Comparison of ENCODE assay signal across 14 cellular contexts in genomic region chr1:61253912-61254628, GRCh38.
DNase-seq lines count a peak whose midpoint lies in the region; ATAC-seq, FAIRE-seq and TF ChIP-seq lines count a peak whose summit lies in the region.
"Had no signal": no experiment of that assay in that cellular context is flagged by ENCODE, and none has a peak within 500 bp of the region (broad histone marks: within the 10 kb centered on the region; RNA-seq: fewer than 3 reads in every experiment).

No MANE protein-coding gene starts in this region.

- FAIRE-seq in small intestine (lab: Jason Lieb, UNC): no peak
- FAIRE-seq: GM12891 had no signal

- peak overlapping the region; percentile 33 to 55 for H3K4me3 ChIP-seq in gastroesophageal sphincter
- H3K4me3 ChIP-seq in small intestine (ENCODE audit: low read depth in 1 of 2, low read length in 2 of 2): no peak overlapping the region

- H3K4me1 Mint-ChIP-seq in T-helper 17 cell: peaks cover 20% of the 10 kb centered on the region

- intact Hi-C loops in sciatic nerve (cut with DNase I): no loop called here

- no peaks in the 10 kb centered on the region for H3K36me3 Mint-ChIP-seq in T-helper 17 cell (ENCODE audit: low read depth)
- H3K36me3 Mint-ChIP-seq: activated naive CD4-positive, alpha-beta T cell treated with anti-CD3 and anti-CD28 coated beads, Interleukin-2, amount 50 U/mL, for 72 hours; CD4-positive, alpha-beta memory T cell had no signal

- no peak for TF ChIP-seq POLR2A in gastroesophageal sphincter (IDR thresholded peaks at IDR 0.05)

- H3K27me3 ChIP-seq in gastroesophageal sphincter: no peaks in the 10 kb centered on the region
- no peaks in the 10 kb centered on the region for H3K27me3 ChIP-seq in small intestine (ENCODE audit: control insufficient read depth in 2 of 2, insufficient read depth in 2 of 2, low read length in 2 of 2)

- 18 to 29% methylated on average over 1 of the region's 1 CpG for WGBS in gastroesophageal sphincter (ENCODE audit: low coverage in 1 of 2), 2 donors
- 85 to 88% (median 87%) methylated on average over 1 of the region's 1 CpG for WGBS in small intestine, 3 donors

- peaks cover 6 to 94% (median 27%) of the 10 kb centered on the region in 3 donors for H3K4me1 ChIP-seq in gastroesophageal sphincter
- H3K4me1 ChIP-seq in small intestine (ENCODE audit: control insufficient read depth in 2 of 2, insufficient read depth in 1 of 2, low read depth in 1 of 2, low read length in 1 of 2): peaks cover 5 to 11% of the 10 kb centered on the region in 2 donors

- no peak for TF ChIP-seq EP300 in gastroesophageal sphincter (IDR thresholded peaks at IDR 0.05)

- H3K9me3 ChIP-seq in T-helper 17 cell (ENCODE audit: control insufficient read depth, low read length, poor library complexity, severe bottlenecking) (no peaks in the 10 kb centered on the region), gastroesophageal sphincter (no peaks in the 10 kb centered on the region), small intestine (ENCODE audit: control insufficient read depth, low read depth) (no peaks in the 10 kb centered on the region)

- DNase-seq in DMS53 treated with DMSO at 0.1 percent for 48 hours (lab: John Stamatoyannopoulos, UW; ENCODE audit: unreplicated experiment) (peak; percentile 47), T-helper 17 cell (no peak), sciatic nerve (ENCODE audit: low spot score) (no peak), small intestine (no peak)
- no peak for DNase-seq in stimulated activated CD4-positive, alpha-beta T cell treated with anti-CD3 and anti-CD28 coated beads, Interleukin-4, amount 100 ng/mL, for 4 hours
- no peak for DNase-seq in activated effector memory CD4-positive, alpha-beta T cell treated with Interleukin-2 at 50 U/mL for 16 hours
- DNase-seq: NCI-H2081 treated with DMSO at 0.1 percent for 48 hours, occipital lobe, T-helper 9 cell had no signal

- no peak for TF ChIP-seq CTCF in gastroesophageal sphincter (IDR thresholded peaks at IDR 0.05)

- ATAC-seq in T-helper 17 cell (no peak), gastroesophageal sphincter (peak; percentile 41), sciatic nerve (peak; percentile 61), GM21825 (IDR thresholded peaks at IDR 0.05; ENCODE audit: unreplicated experiment) (no peak)
- ATAC-seq: activated naive CD4-positive, alpha-beta T cell treated with anti-CD3 and anti-CD28 coated beads, Interleukin-2, amount 50 U/mL, for 72 hours had no signal

- H3K27ac ChIP-seq in gastroesophageal sphincter: peak overlapping the region; percentile 78 to 88 (median 81)
- H3K27ac ChIP-seq in small intestine (ENCODE audit: low read depth in 1 of 2, low read length in 1 of 2): peak overlapping the region in 1 of 2 donors; percentile 80

- H3K36me3 ChIP-seq in gastroesophageal sphincter (no peaks in the 10 kb centered on the region), small intestine (ENCODE audit: control insufficient read depth in 2 of 2, insufficient read depth in 2 of 2, low read length in 2 of 2) (no peaks in the 10 kb centered on the region)

- H3K27me3 Mint-ChIP-seq in T-helper 17 cell: peaks cover 5% of the 10 kb centered on the region
- H3K27me3 Mint-ChIP-seq: CD4-positive, alpha-beta memory T cell had no signal

- H3K27ac Mint-ChIP-seq in T-helper 17 cell: no peak overlapping the region
- H3K27ac Mint-ChIP-seq: activated naive CD4-positive, alpha-beta T cell treated with anti-CD3 and anti-CD28 coated beads, Interleukin-2, amount 50 U/mL, for 72 hours had no signal

- H3K4me3 Mint-ChIP-seq in T-helper 17 cell: peak overlapping the region; percentile 47

Comparison
In these comparisons a context has a peak if more than half of its experiments do, and no peak if none do; other contexts are left out.
1. ATAC-seq: peak in gastroesophageal sphincter (single experiment) and sciatic nerve (single experiment); none in T-helper 17 cell (single experiment) and GM21825 (single experiment).
2. H3K4me3 ChIP-seq: peak in gastroesophageal sphincter (2 of 2); none in small intestine (0 of 2).